In the genomic region with DNA sequence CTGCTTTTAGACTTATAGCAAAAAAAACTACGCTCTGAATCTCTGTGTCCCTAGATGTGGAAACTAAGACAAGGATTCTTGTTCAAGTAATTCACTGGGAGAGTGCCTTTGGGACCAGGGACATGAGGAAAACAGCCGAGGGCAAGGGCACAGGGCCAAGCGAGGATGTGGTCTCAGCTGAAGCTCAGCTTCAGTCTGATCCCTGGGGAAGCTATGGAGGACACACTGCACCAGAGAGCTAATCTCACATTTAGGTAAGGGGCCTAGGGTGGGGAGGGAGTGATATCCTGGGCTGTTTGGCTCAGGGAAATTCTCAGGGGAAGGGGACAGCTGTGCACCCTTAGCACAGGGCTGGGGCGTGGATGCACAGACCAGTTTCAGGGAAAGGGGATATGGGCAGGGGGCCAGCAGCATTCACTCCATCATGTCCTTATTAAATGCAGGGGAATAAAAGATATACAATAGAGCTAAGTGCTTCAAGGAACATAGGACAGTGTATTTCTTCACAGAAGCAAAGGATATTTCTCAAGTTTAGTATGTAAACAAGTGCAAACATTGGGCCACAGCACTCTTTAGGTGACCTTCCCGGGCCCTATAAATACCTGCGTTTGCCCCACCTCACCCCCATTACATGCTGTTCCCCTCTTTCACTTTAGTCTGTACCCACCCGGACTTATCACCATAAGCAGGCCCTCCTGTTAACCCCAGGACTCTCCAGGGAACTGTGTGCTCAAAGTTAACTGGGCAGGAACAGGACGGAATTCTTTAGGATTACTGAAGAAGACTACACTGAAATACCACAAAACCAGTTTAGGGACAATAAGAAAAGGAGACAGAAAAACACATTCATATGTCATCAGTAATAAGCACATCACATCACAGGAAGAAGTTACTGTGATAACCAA, we compare ENCODE assay signal across 1 cellular context.
TF ChIP-seq lines count a peak whose summit lies in the region.

No MANE protein-coding gene starts in this region.

TF ChIP-seq in H1, 55 proteins besides CTCF, POLR2A, EP300 and RAD21:
- TF ChIP-seq, protein P1, sequence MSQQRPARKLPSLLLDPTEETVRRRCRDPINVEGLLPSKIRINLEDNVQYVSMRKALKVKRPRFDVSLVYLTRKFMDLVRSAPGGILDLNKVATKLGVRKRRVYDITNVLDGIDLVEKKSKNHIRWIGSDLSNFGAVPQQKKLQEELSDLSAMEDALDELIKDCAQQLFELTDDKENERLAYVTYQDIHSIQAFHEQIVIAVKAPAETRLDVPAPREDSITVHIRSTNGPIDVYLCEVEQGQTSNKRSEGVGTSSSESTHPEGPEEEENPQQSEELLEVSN (IDR thresholded peaks at IDR 0.05), result no peak
- TF ChIP-seq, protein P2, sequence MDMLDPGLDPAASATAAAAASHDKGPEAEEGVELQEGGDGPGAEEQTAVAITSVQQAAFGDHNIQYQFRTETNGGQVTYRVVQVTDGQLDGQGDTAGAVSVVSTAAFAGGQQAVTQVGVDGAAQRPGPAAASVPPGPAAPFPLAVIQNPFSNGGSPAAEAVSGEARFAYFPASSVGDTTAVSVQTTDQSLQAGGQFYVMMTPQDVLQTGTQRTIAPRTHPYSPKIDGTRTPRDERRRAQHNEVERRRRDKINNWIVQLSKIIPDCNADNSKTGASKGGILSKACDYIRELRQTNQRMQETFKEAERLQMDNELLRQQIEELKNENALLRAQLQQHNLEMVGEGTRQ (IDR thresholded peaks at IDR 0.05; ENCODE audit: low read length), result no peak
- no peak for TF ChIP-seq CBX8 (IDR thresholded peaks at IDR 0.05; ENCODE audit: borderline replicate concordance, low read depth, low read length)
- TF ChIP-seq JUND (IDR thresholded peaks at IDR 0.05; ENCODE audit: low read length), result no peak
- no peak for TF ChIP-seq SAP30 (IDR thresholded peaks at IDR 0.05; ENCODE audit: insufficient read depth, insufficient replicate concordance, low read length)
TF ChIP-seq in H1: peak in this region for 0.
